In genomic region chr20:38447931-38448675, GRCh38 we compare ENCODE assay signal across 9 cellular contexts. TPM values are rescaled to one million over a fixed set of nuclear protein-coding genes. Genes with fewer than 3 reads are reported as not detected.
DNase-seq lines count a peak whose midpoint lies in the region; ATAC-seq and TF ChIP-seq lines count a peak whose summit lies in the region.
"Had no signal": no experiment of that assay in that cellular context is flagged by ENCODE, and none has a peak within 500 bp of the region (broad histone marks: within the 10 kb centered on the region; RNA-seq: fewer than 3 reads in every experiment).

No MANE protein-coding gene starts in this region.

- in situ Hi-C loops in KBM-7 (cut with MboI; ENCODE audit: low pct_unique_long_range_greater_than_20kb, low sequenced_read_pairs), result no loop called here

- H3K9me3 Mint-ChIP-seq in activated naive CD8-positive, alpha-beta T cell treated with anti-CD3 and anti-CD28 coated beads for 36 hours, result no peaks in the 10 kb centered on the region
- H3K9me3 Mint-ChIP-seq in neural crest cell, result peaks cover 3% of the 10 kb centered on the region

- H3K4me3 Mint-ChIP-seq in activated naive CD8-positive, alpha-beta T cell treated with anti-CD3 and anti-CD28 coated beads for 36 hours, result peak overlapping the region; percentile 83
- peak overlapping the region; percentile 91 for H3K4me3 Mint-ChIP-seq in neural crest cell

- DNase-seq in KBM-7, result peak; percentile 36
- DNase-seq in activated naive CD8-positive, alpha-beta T cell treated with anti-CD3 and anti-CD28 coated beads for 36 hours, result no peak
- DNase-seq in neural crest cell (ENCODE audit: low read depth, low spot score), result no peak
- no peak for DNase-seq in stimulated activated CD8-positive, alpha-beta memory T cell treated with anti-CD3 and anti-CD28 coated beads, Interleukin-4, amount 100 ng/mL, for 48 hours
- no peak for DNase-seq in NCI-H1092 treated with DMSO at 0.1 percent for 48 hours (lab: John Stamatoyannopoulos, UW)
- DNase-seq: heart left ventricle, NCI-H2171 treated with DMSO at 0.1 percent for 48 hours had no signal

- H3K27me3 Mint-ChIP-seq in activated naive CD8-positive, alpha-beta T cell treated with anti-CD3 and anti-CD28 coated beads for 36 hours, result no peaks in the 10 kb centered on the region
- H3K27me3 Mint-ChIP-seq in neural crest cell (ENCODE audit: low read depth), result peaks cover under 1% of the 10 kb centered on the region

- TF ChIP-seq CTCF in GM12875 (IDR thresholded peaks at IDR 0.05; ENCODE audit: borderline replicate concordance, insufficient read depth, low read depth, low read length) (no peak), neural crest cell (conservative IDR thresholded peaks at IDR 0.05) (no peak)

- peak overlapping the region; percentile 5 for H3K4me3 ChIP-seq in GM12875 (ENCODE audit: low read depth, low read length)

- ATAC-seq in HG03378 (IDR thresholded peaks at IDR 0.05; ENCODE audit: unreplicated experiment), result no peak
- ATAC-seq: heart left ventricle had no signal

- H3K4me1 Mint-ChIP-seq in activated naive CD8-positive, alpha-beta T cell treated with anti-CD3 and anti-CD28 coated beads for 36 hours, result peaks cover 40% of the 10 kb centered on the region
- H3K4me1 Mint-ChIP-seq in neural crest cell, result peaks cover 32% of the 10 kb centered on the region

- H3K36me3 Mint-ChIP-seq in activated naive CD8-positive, alpha-beta T cell treated with anti-CD3 and anti-CD28 coated beads for 36 hours, result peaks cover 31% of the 10 kb centered on the region
- peaks cover 18% of the 10 kb centered on the region for H3K36me3 Mint-ChIP-seq in neural crest cell (ENCODE audit: low read depth)

- H3K27ac Mint-ChIP-seq in activated naive CD8-positive, alpha-beta T cell treated with anti-CD3 and anti-CD28 coated beads for 36 hours, result peak overlapping the region; percentile 85
- no peak overlapping the region for H3K27ac Mint-ChIP-seq in neural crest cell (ENCODE audit: unreplicated experiment)

RNA-seq across cellular contexts. Expression of gene SNHG17, which starts 13.0 kb away (rescaled TPM):
- 100 to 1,000 TPM; 249 to 259 TPM for total RNA-seq in activated naive CD8-positive, alpha-beta T cell treated with anti-CD3 and anti-CD28 coated beads for 36 hours
- 64.9 and 65.5 TPM in 2 replicates for total RNA-seq in neural crest cell

RNA-seq across cellular contexts. Expression of gene RALGAPB, which starts 24.5 kb away (rescaled TPM):
- 10 to 100 TPM; 25.1 to 25.6 TPM for total RNA-seq in activated naive CD8-positive, alpha-beta T cell treated with anti-CD3 and anti-CD28 coated beads for 36 hours
- total RNA-seq in neural crest cell, result 34.7 and 35.2 TPM in 2 replicates
